Comparison of ENCODE assay signal across 1 cellular context in the genomic region with DNA sequence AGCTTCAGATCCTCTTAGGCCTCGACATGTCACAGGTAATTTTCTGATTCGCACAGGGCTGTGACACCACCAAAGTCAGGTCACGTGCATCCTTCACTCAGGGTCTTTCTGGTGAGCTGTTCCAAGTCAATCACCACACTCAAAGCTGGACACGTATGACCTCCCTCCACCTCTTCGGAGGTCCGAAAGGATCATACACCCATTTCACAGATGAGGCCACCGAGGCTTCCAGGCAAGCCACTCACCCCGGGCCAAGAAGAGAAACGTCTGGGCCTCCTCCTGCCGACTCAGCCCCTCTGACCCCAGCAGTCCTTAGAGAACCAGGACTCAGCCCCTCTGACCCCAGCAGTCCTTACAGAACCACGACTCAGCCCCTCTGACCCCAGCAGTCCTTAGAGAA.
TF ChIP-seq lines count a peak whose summit lies in the region.

No MANE protein-coding gene starts in this region.

TF ChIP-seq in H1, 55 proteins besides CTCF, POLR2A, EP300 and RAD21:
- TF ChIP-seq HDAC6 (IDR thresholded peaks at IDR 0.05; ENCODE audit: low read depth, low read length): no peak
- no peak for TF ChIP-seq ATF2 (IDR thresholded peaks at IDR 0.05; ENCODE audit: low read length)
- TF ChIP-seq, protein P1, sequence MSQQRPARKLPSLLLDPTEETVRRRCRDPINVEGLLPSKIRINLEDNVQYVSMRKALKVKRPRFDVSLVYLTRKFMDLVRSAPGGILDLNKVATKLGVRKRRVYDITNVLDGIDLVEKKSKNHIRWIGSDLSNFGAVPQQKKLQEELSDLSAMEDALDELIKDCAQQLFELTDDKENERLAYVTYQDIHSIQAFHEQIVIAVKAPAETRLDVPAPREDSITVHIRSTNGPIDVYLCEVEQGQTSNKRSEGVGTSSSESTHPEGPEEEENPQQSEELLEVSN (IDR thresholded peaks at IDR 0.05): no peak
- TF ChIP-seq TAF1 (IDR thresholded peaks at IDR 0.05; ENCODE audit: low read depth, low read length): no peak
- no peak for TF ChIP-seq SP4 (IDR thresholded peaks at IDR 0.05; ENCODE audit: low read length)
- TF ChIP-seq HDAC2 (IDR thresholded peaks at IDR 0.05; ENCODE audit: borderline replicate concordance in 1 of 2, low read depth in 2 of 2, low read length in 2 of 2): no peak
- no peak for TF ChIP-seq RFX5 (IDR thresholded peaks at IDR 0.05; ENCODE audit: borderline replicate concordance, low read depth, low read length)
- TF ChIP-seq SUZ12 (IDR thresholded peaks at IDR 0.05; ENCODE audit: low read length): no peak
- TF ChIP-seq YY1 (IDR thresholded peaks at IDR 0.05; ENCODE audit: low read depth, low read length): no peak
- no peak for TF ChIP-seq SP1 (IDR thresholded peaks at IDR 0.05; ENCODE audit: low read depth, low read length)
- no peak for TF ChIP-seq SP2 (IDR thresholded peaks at IDR 0.05; ENCODE audit: low read length)
- TF ChIP-seq TEAD4 (IDR thresholded peaks at IDR 0.05; ENCODE audit: low read depth, low read length): no peak
- no peak for TF ChIP-seq MAFK (IDR thresholded peaks at IDR 0.05; ENCODE audit: low read depth, low read length)
- no peak for TF ChIP-seq ASH2L (IDR thresholded peaks at IDR 0.05; ENCODE audit: low read length)
- no peak for TF ChIP-seq KDM1A (IDR thresholded peaks at IDR 0.05; ENCODE audit: borderline replicate concordance, low read length)
- no peak for TF ChIP-seq KDM5A (IDR thresholded peaks at IDR 0.05; ENCODE audit: low read length)
